21 cellular contexts compared by ENCODE assay signal in the genomic region with DNA sequence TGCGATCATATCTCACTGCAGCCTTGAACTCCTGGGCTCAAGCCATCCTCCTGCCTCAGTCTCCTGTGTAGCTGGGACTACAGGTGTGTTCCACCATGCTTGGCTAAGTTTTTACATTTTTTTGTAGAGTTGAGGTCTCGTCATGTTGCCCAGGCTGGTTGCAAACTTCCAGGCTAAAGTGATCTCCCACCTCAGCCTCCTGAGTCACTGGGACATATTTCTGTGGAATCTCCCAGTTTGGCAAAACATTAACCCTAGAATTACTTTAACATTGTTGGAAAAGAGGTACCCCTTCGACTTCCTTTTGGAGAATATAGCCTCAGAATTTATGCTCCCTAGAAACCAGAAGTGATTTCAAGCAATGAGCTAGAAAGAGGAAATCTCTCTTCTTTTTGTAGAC. TPM values are rescaled to one million over a fixed set of nuclear protein-coding genes. Genes with fewer than 3 reads are reported as not detected.
DNase-seq lines count a peak whose midpoint lies in the region; ATAC-seq and TF ChIP-seq lines count a peak whose summit lies in the region.
"Had no signal": no experiment of that assay in that cellular context is flagged by ENCODE, and none has a peak within 500 bp of the region (broad histone marks: within the 10 kb centered on the region; RNA-seq: fewer than 3 reads in every experiment).

No MANE protein-coding gene starts in this region.

- peak overlapping the region; percentile 39 for H3K27ac ChIP-seq in DOHH2 (ENCODE audit: low read depth, low read length)
- H3K27ac ChIP-seq: GM23248, Peyer's patch, SJCRH30 had no signal

- no peak for ATAC-seq in activated T-cell treated with anti-CD3 and anti-CD28 coated beads, Interleukin-2, amount 50 U/mL, for 72 hours (replicated peaks in 1 of 2)
- no peak for ATAC-seq in activated T-cell treated with anti-CD3 and anti-CD28 coated beads, Interleukin-2, amount 50 U/mL, for 4 hours
- ATAC-seq in GM21447 (IDR thresholded peaks at IDR 0.05; ENCODE audit: unreplicated experiment), result no peak

- no peaks in the 10 kb centered on the region for H3K9me3 ChIP-seq in DOHH2 (ENCODE audit: control insufficient read depth, insufficient read depth, low read length)
- H3K9me3 ChIP-seq: Caco-2, Peyer's patch, SJCRH30 had no signal

- H3F3A ChIP-seq in DOHH2 (ENCODE audit: control insufficient read depth, insufficient read depth), result peaks cover 24% of the 10 kb centered on the region

- H3K4me3 Mint-ChIP-seq in activated T-cell treated with anti-CD3 and anti-CD28 coated beads, Interleukin-2, amount 50 U/mL, for 72 hours, result no peak overlapping the region
- no peak overlapping the region for H3K4me3 Mint-ChIP-seq in activated T-cell treated with anti-CD3 and anti-CD28 coated beads, Interleukin-2, amount 50 U/mL, for 4 hours
- H3K4me3 Mint-ChIP-seq: H9 had no signal

- peak overlapping the region; percentile 33 for H3K4me2 ChIP-seq in DOHH2 (ENCODE audit: low read length)

- H3K4me1 Mint-ChIP-seq in activated T-cell treated with anti-CD3 and anti-CD28 coated beads, Interleukin-2, amount 50 U/mL, for 72 hours (ENCODE audit: low read depth), result peaks cover 3% of the 10 kb centered on the region
- H3K4me1 Mint-ChIP-seq in activated T-cell treated with anti-CD3 and anti-CD28 coated beads, Interleukin-2, amount 50 U/mL, for 4 hours (ENCODE audit: low read depth), result peaks cover 3% of the 10 kb centered on the region

- no peak for DNase-seq in activated T-cell treated with anti-CD3 and anti-CD28 coated beads, Interleukin-2, amount 50 U/mL, for 72 hours
- no peak for DNase-seq in activated T-cell treated with anti-CD3 and anti-CD28 coated beads, Interleukin-2, amount 50 U/mL, for 4 hours
- DNase-seq in glomerular visceral epithelial cell (ENCODE audit: extremely low spot score) (peak; percentile 36), renal cortical epithelial cell (ENCODE audit: low read depth) (peak; percentile 74), DMS 273 treated with DMSO at 0.1 percent for 48 hours (lab: John Stamatoyannopoulos, UW) (no peak), DMS153 treated with DMSO at 0.1 percent for 48 hours (lab: John Stamatoyannopoulos, UW; ENCODE audit: unreplicated experiment) (no peak)
- DNase-seq: Caco-2; CD4-positive, alpha-beta memory T cell; GM23248; H9; Karpas-422; MV-4-11; NCI-H1105 treated with DMSO at 0.1 percent for 48 hours; NCI-H2029 treated with DMSO at 0.1 percent for 48 hours; NCI-H226; NCI-H510A treated with DMSO at 0.1 percent for 48 hours; NCI-H748 treated with DMSO at 0.1 percent for 48 hours; Peyer's patch; SJCRH30 had no signal

- peaks cover 28% of the 10 kb centered on the region for H3K79me2 ChIP-seq in DOHH2 (ENCODE audit: control insufficient read depth, low read length)

- H3K27me3 ChIP-seq in DOHH2 (ENCODE audit: control insufficient read depth, low read length), result no peaks in the 10 kb centered on the region
- H3K27me3 ChIP-seq: Peyer's patch, SJCRH30 had no signal

- H3K4me3 ChIP-seq in DOHH2 (ENCODE audit: low read length), result no peak overlapping the region
- H3K4me3 ChIP-seq: GM23248, Peyer's patch, SJCRH30 had no signal

- H4K20me1 ChIP-seq in DOHH2 (ENCODE audit: control insufficient read depth, insufficient read depth, low read depth, low read length), result no peaks in the 10 kb centered on the region

- no peaks in the 10 kb centered on the region for H3K9me2 ChIP-seq in DOHH2 (replicated peaks; ENCODE audit: control insufficient read depth, low read length)

- H3K9me3 Mint-ChIP-seq in activated T-cell treated with anti-CD3 and anti-CD28 coated beads, Interleukin-2, amount 50 U/mL, for 72 hours, result no peaks in the 10 kb centered on the region
- no peaks in the 10 kb centered on the region for H3K9me3 Mint-ChIP-seq in activated T-cell treated with anti-CD3 and anti-CD28 coated beads, Interleukin-2, amount 50 U/mL, for 4 hours
- H3K9me3 Mint-ChIP-seq: CD4-positive, alpha-beta memory T cell; H9 had no signal

- H3K36me3 Mint-ChIP-seq in activated T-cell treated with anti-CD3 and anti-CD28 coated beads, Interleukin-2, amount 50 U/mL, for 72 hours (ENCODE audit: insufficient read depth in 2 of 2), result no peaks in the 10 kb centered on the region
- peaks cover 21% of the 10 kb centered on the region for H3K36me3 Mint-ChIP-seq in activated T-cell treated with anti-CD3 and anti-CD28 coated beads, Interleukin-2, amount 50 U/mL, for 4 hours (ENCODE audit: insufficient read depth)

- peaks cover 19% of the 10 kb centered on the region for H3K36me3 ChIP-seq in DOHH2 (ENCODE audit: control insufficient read depth, low read length)
- H3K36me3 ChIP-seq: Peyer's patch, SJCRH30 had no signal

- peaks cover 66% of the 10 kb centered on the region for H3K4me1 ChIP-seq in DOHH2 (ENCODE audit: control insufficient read depth, low read length)

- TF ChIP-seq CTCF in DOHH2 (IDR thresholded peaks at IDR 0.05; ENCODE audit: low read depth, low read length, poor library complexity, severe bottlenecking), result no peak

- H3K27me3 Mint-ChIP-seq in activated T-cell treated with anti-CD3 and anti-CD28 coated beads, Interleukin-2, amount 50 U/mL, for 72 hours (ENCODE audit: low read depth), result no peaks in the 10 kb centered on the region
- H3K27me3 Mint-ChIP-seq in activated T-cell treated with anti-CD3 and anti-CD28 coated beads, Interleukin-2, amount 50 U/mL, for 4 hours (ENCODE audit: low read depth), result no peaks in the 10 kb centered on the region
- H3K27me3 Mint-ChIP-seq: CD4-positive, alpha-beta memory T cell had no signal

- peak overlapping the region; percentile 12 for H3K27ac Mint-ChIP-seq in activated T-cell treated with anti-CD3 and anti-CD28 coated beads, Interleukin-2, amount 50 U/mL, for 72 hours
- H3K27ac Mint-ChIP-seq: H9 had no signal

RNA-seq across cellular contexts. Expression of gene SHLD1, which starts 57.2 kb away (rescaled TPM):
- 10 to 100 TPM; 10.1 to 14.4 TPM for total RNA-seq in activated T-cell treated with anti-CD3 and anti-CD28 coated beads, Interleukin-2, amount 50 U/mL, for 72 hours
- 1 to 10 TPM; 7.2 to 9.8 (median 9.1) TPM for total RNA-seq in activated T-cell treated with anti-CD3 and anti-CD28 coated beads, Interleukin-2, amount 50 U/mL, for 4 hours
- 0.17 and 1.6 TPM in 2 replicates for total RNA-seq in renal cortical epithelial cell

Comparison
In these comparisons a context has a peak if more than half of its experiments do, and no peak if none do; other contexts are left out.
1. DNase-seq: peak in glomerular visceral epithelial cell (single experiment) and renal cortical epithelial cell (single experiment); none in activated T-cell treated with anti-CD3 and anti-CD28 coated beads, Interleukin-2, amount 50 U/mL, for 72 hours (0 of 2), activated T-cell treated with anti-CD3 and anti-CD28 coated beads, Interleukin-2, amount 50 U/mL, for 4 hours (single experiment), DMS 273 treated with DMSO at 0.1 percent for 48 hours (single experiment) and DMS153 treated with DMSO at 0.1 percent for 48 hours (single experiment).